In genomic region chr2:26564121-26564520, GRCh38 we compare ENCODE assay signal across 23 cellular contexts.
DNase-seq lines count a peak whose midpoint lies in the region; ATAC-seq, FAIRE-seq and TF ChIP-seq lines count a peak whose summit lies in the region.
"Had no signal": no experiment of that assay in that cellular context is flagged by ENCODE, and none has a peak within 500 bp of the region (broad histone marks: within the 10 kb centered on the region; RNA-seq: fewer than 3 reads in every experiment).

No MANE protein-coding gene starts in this region.

- H3K9me3 ChIP-seq in heart left ventricle, result no peaks in the 10 kb centered on the region
- no peaks in the 10 kb centered on the region for H3K9me3 ChIP-seq in RWPE2 (ENCODE audit: severe bottlenecking)
- H3K9me3 ChIP-seq in endodermal cell (ENCODE audit: control insufficient read depth, low read length), result no peaks in the 10 kb centered on the region
- H3K9me3 ChIP-seq in sigmoid colon, result no peaks in the 10 kb centered on the region
- H3K9me3 ChIP-seq in kidney (ENCODE audit: control insufficient read depth in 1 of 2, low read length in 2 of 2), result no peaks in the 10 kb centered on the region

- H3K9me3 Mint-ChIP-seq in endodermal cell, result no peaks in the 10 kb centered on the region
- H3K9me3 Mint-ChIP-seq: CD4-positive, alpha-beta T cell had no signal

- H3K4me3 ChIP-seq in heart left ventricle (no peak overlapping the region), RWPE2 (ENCODE audit: severe bottlenecking) (no peak overlapping the region), endodermal cell (ENCODE audit: low read length) (no peak overlapping the region), sigmoid colon (no peak overlapping the region), kidney (ENCODE audit: low read length in 2 of 2) (no peak overlapping the region)

- intact Hi-C loops in Right ventricle myocardium inferior (cut with DNase I) (no loop called here), heart left ventricle (cut with DNase I) (no loop called here), sigmoid colon (cut with DNase I) (no loop called here), kidney (cut with DNase I) (no loop called here)

- H3K4me3 Mint-ChIP-seq in endodermal cell, result no peak overlapping the region
- H3K4me3 Mint-ChIP-seq: CD4-positive, alpha-beta T cell had no signal

- H3K9ac ChIP-seq in endodermal cell (ENCODE audit: extremely low read depth, low read length, poor library complexity, severe bottlenecking), result no peak overlapping the region
- H3K9ac ChIP-seq in kidney (ENCODE audit: low read length in 2 of 2), result no peak overlapping the region
- H3K9ac ChIP-seq: KMS-11 had no signal

- 76 to 91% (median 86%) methylated on average over 2 of the region's 2 CpGs for WGBS in heart left ventricle, 4 donors
- 87 to 95% methylated on average over 2 of the region's 2 CpGs for WGBS in endodermal cell (ENCODE audit: insufficient coverage in 1 of 2, insufficient read length in 1 of 2), 2 experiments
- 87 to 92% methylated on average over 2 of the region's 2 CpGs for WGBS in sigmoid colon, 2 donors

- FAIRE-seq in kidney (lab: Jason Lieb, UNC), result no peak
- FAIRE-seq: GM19239, HTR-8/SVneo, RCC 7860 had no signal

- TF ChIP-seq EP300 in sigmoid colon (IDR thresholded peaks at IDR 0.05), result no peak

- DNase-seq in Right ventricle myocardium inferior (ENCODE audit: missing footprints) (peak; percentile 15), heart left ventricle (no peak), RWPE2 (ENCODE audit: low spot score) (peak; percentile 23), endodermal cell (peak; percentile 39), sigmoid colon (peak; percentile 36), kidney (no peak), hepatic stellate cell (ENCODE audit: low spot score) (no peak)
- DNase-seq in activated CD4-positive, CD25-positive, alpha-beta regulatory T cell treated with anti-CD3 and anti-CD28 coated beads, Interleukin-2, amount 50 U/mL, for 72 hours, result no peak
- DNase-seq: CD4-positive, alpha-beta T cell; COR-L47; DMS79; IMR-90; NCI-H1092 treated with DMSO at 0.1 percent for 48 hours; NCI-H1436 treated with DMSO at 0.1 percent for 48 hours; NCI-H1930; NCI-H510A; NCI-H748 treated with DMSO at 0.1 percent for 48 hours; OCI-M1; Right ventricle myocardium superior had no signal

- H3K27ac ChIP-seq in heart left ventricle (no peak overlapping the region), RWPE2 (ENCODE audit: poor library complexity, severe bottlenecking) (no peak overlapping the region), endodermal cell (ENCODE audit: low read depth, low read length) (no peak overlapping the region), sigmoid colon (no peak overlapping the region), kidney (ENCODE audit: low read depth in 2 of 2, low read length in 2 of 2) (no peak overlapping the region)
- H3K27ac ChIP-seq: KMS-11 had no signal

- peaks cover 0 to 17% (median 12%) of the 10 kb centered on the region in 12 donors for H3K4me1 ChIP-seq in heart left ventricle
- no peaks in the 10 kb centered on the region for H3K4me1 ChIP-seq in RWPE2 (ENCODE audit: insufficient read depth, poor library complexity, severe bottlenecking)
- no peaks in the 10 kb centered on the region for H3K4me1 ChIP-seq in endodermal cell (ENCODE audit: control insufficient read depth, insufficient read depth, low read length)
- peaks cover 0 to 16% (median 13%) of the 10 kb centered on the region in 4 donors for H3K4me1 ChIP-seq in sigmoid colon
- H3K4me1 ChIP-seq in kidney (ENCODE audit: control insufficient read depth in 1 of 2, insufficient read depth in 1 of 2, low read depth in 1 of 2, low read length in 2 of 2), result peaks cover 0 to 10% of the 10 kb centered on the region in 2 donors

- H3K27ac Mint-ChIP-seq in endodermal cell, result no peak overlapping the region
- H3K27ac Mint-ChIP-seq: CD4-positive, alpha-beta T cell had no signal

- ATAC-seq in Right ventricle myocardium inferior, result no peak
- ATAC-seq in heart left ventricle, result no peak
- no peak for ATAC-seq in RWPE2 (ENCODE audit: low read depth)

- peaks cover 3 to 91% (median 33%) of the 10 kb centered on the region in 9 donors for H3K27me3 ChIP-seq in heart left ventricle
- H3K27me3 ChIP-seq in RWPE2 (ENCODE audit: insufficient read depth, poor library complexity, severe bottlenecking), result peaks cover 43% of the 10 kb centered on the region
- H3K27me3 ChIP-seq in endodermal cell (ENCODE audit: control insufficient read depth, insufficient read depth, low read length, poor library complexity, severe bottlenecking), result peaks cover 30% of the 10 kb centered on the region
- H3K27me3 ChIP-seq in sigmoid colon, result peaks cover 0 to 75% (median 24%) of the 10 kb centered on the region in 3 donors

- peaks cover 30% of the 10 kb centered on the region for H3K27me3 Mint-ChIP-seq in endodermal cell (ENCODE audit: insufficient read depth)

- TF ChIP-seq CTCF in heart left ventricle (IDR thresholded peaks at IDR 0.05) (no peak), RWPE2 (IDR thresholded peaks at IDR 0.05; ENCODE audit: poor library complexity, severe bottlenecking) (no peak), endodermal cell (conservative IDR thresholded peaks at IDR 0.05) (no peak), sigmoid colon (IDR thresholded peaks at IDR 0.05) (no peak), kidney (IDR thresholded peaks at IDR 0.05; ENCODE audit: borderline replicate concordance, extremely low read depth, insufficient read depth) (no peak)

- no peaks in the 10 kb centered on the region for H3K4me1 Mint-ChIP-seq in endodermal cell

- H3K36me3 ChIP-seq in heart left ventricle (no peaks in the 10 kb centered on the region), RWPE2 (ENCODE audit: low read depth) (no peaks in the 10 kb centered on the region), endodermal cell (ENCODE audit: control insufficient read depth, insufficient read depth, low read length) (no peaks in the 10 kb centered on the region), sigmoid colon (no peaks in the 10 kb centered on the region), kidney (ENCODE audit: control insufficient read depth in 1 of 2, insufficient read depth in 2 of 2, low read length in 2 of 2) (no peaks in the 10 kb centered on the region)

- no peak for TF ChIP-seq POLR2A in heart left ventricle (IDR thresholded peaks at IDR 0.05)
- no peak for TF ChIP-seq POLR2A in sigmoid colon (IDR thresholded peaks at IDR 0.05)

- H3K36me3 Mint-ChIP-seq in endodermal cell (ENCODE audit: low read depth), result no peaks in the 10 kb centered on the region

Comparison
In these comparisons a context has a peak if more than half of its experiments do, and no peak if none do; other contexts are left out.
1. DNase-seq: peak in Right ventricle myocardium inferior (single experiment), RWPE2 (single experiment), endodermal cell (single experiment) and sigmoid colon (single experiment); none in heart left ventricle (0 of 5), kidney (single experiment), hepatic stellate cell (single experiment) and activated CD4-positive, CD25-positive, alpha-beta regulatory T cell treated with anti-CD3 and anti-CD28 coated beads, Interleukin-2, amount 50 U/mL, for 72 hours (single experiment).